Comparison of ENCODE assay signal across 8 cellular contexts in the genomic region with DNA sequence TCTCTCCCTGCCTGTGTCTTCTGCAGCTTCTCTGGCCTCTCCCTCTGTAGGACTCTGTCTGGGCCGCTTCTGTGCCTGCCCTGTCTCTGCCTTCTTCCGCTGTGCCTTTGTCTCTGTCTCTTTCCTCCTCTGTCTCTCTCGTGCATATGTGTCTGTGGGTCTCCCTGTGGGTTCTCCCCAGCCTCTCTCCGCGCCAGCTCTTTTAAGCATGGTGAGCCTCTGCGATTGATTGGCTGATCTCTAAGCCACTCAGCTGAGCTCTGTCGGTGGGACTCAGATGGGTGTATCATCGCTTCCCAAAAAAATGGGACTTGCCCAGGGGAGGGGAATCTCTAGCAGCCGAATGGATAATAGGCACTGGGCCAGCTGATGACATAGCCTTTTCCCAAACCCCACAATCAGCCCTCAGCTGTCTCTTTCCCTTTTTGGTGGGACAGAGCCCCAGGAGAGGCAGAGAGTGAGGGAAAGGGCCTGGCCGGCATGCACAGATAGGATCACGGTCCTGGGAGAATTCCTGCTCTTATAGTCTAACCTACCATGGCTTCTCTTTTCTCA. TPM values are rescaled to one million over a fixed set of nuclear protein-coding genes. Genes with fewer than 3 reads are reported as not detected.
DNase-seq lines count a peak whose midpoint lies in the region; ATAC-seq lines count a peak whose summit lies in the region.

A gene with protein sequence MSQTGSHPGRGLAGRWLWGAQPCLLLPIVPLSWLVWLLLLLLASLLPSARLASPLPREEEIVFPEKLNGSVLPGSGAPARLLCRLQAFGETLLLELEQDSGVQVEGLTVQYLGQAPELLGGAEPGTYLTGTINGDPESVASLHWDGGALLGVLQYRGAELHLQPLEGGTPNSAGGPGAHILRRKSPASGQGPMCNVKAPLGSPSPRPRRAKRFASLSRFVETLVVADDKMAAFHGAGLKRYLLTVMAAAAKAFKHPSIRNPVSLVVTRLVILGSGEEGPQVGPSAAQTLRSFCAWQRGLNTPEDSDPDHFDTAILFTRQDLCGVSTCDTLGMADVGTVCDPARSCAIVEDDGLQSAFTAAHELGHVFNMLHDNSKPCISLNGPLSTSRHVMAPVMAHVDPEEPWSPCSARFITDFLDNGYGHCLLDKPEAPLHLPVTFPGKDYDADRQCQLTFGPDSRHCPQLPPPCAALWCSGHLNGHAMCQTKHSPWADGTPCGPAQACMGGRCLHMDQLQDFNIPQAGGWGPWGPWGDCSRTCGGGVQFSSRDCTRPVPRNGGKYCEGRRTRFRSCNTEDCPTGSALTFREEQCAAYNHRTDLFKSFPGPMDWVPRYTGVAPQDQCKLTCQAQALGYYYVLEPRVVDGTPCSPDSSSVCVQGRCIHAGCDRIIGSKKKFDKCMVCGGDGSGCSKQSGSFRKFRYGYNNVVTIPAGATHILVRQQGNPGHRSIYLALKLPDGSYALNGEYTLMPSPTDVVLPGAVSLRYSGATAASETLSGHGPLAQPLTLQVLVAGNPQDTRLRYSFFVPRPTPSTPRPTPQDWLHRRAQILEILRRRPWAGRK (minus strand): TSS at position 178 of the 555 bp plus-strand sequence. CDS start 427 bp downstream, outside the sequence.

- DNase-seq in AG08395 (ENCODE audit: low spot score) (peak; percentile 84), NCI-H82 (lab: John Stamatoyannopoulos, UW) (peak; percentile 77), mucosa of gallbladder (ENCODE audit: low spot score) (peak; percentile 63), aorta (peak; percentile 67 to 82), CD1c-positive myeloid dendritic cell (ENCODE audit: extremely low spot score) (no peak)

- no peak within 1 kb of the TSS for H3K4me3 ChIP-seq in aorta (ENCODE audit: low read length in 2 of 2)

- peaks cover 0 to 4% of the 10 kb centered on the region in 2 donors for H3K4me1 ChIP-seq in aorta (ENCODE audit: control insufficient read depth in 1 of 2, insufficient read depth in 2 of 2, low read length in 2 of 2)

- in situ Hi-C loops in endometrial microvascular endothelial cells (cut with HindIII; ENCODE audit: inconsistent ontology term, low pct_unique_long_range_greater_than_20kb, low sequenced_read_pairs): no loop called here

- ATAC-seq in aorta (ENCODE audit: low FRiP score): no peak
- no peak for ATAC-seq in HG03095 (IDR thresholded peaks at IDR 0.05; ENCODE audit: unreplicated experiment)
- no peak for ATAC-seq in HG02852 (IDR thresholded peaks at IDR 0.05; ENCODE audit: unreplicated experiment)

- H3K27me3 ChIP-seq in aorta (ENCODE audit: control insufficient read depth in 1 of 2, insufficient read depth in 2 of 2, low read length in 1 of 2): no peaks in the 10 kb centered on the region

- H3K27ac ChIP-seq in aorta (ENCODE audit: low read depth in 1 of 2, low read length in 2 of 2): no peak within 1 kb of the TSS

- intact Hi-C loops in aorta (cut with DNase I): no loop called here

- H3K9me3 ChIP-seq in aorta (ENCODE audit: control insufficient read depth, low read length): no peaks in the 10 kb centered on the region

- 68 to 78% methylated on average over 11 of the region's 11 CpGs for WGBS in aorta, 2 donors

- H3K36me3 ChIP-seq in aorta (ENCODE audit: control insufficient read depth in 1 of 2, insufficient read depth in 2 of 2, low read length in 1 of 2): no peaks in the 10 kb centered on the region

RNA-seq across cellular contexts. Expression of the gene that starts here (rescaled TPM):
- 17.7 TPM for total RNA-seq in endometrial microvascular endothelial cells (ENCODE audit: inconsistent ontology term)
- 7.3 TPM for total RNA-seq in mucosa of gallbladder
- total RNA-seq in aorta: 100 to 1,000 TPM in 1 of 2 donors, 10 to 100 TPM in 1; 78.9 to 207 TPM
- polyA plus RNA-seq in aorta: 1 to 10 TPM; 1.4 to 6.8 TPM
